In genomic region chr9:124008307-124008854, GRCh38 we compare ENCODE assay signal across 7 cellular contexts. TPM values are rescaled to one million over a fixed set of nuclear protein-coding genes. Genes with fewer than 3 reads are reported as not detected.
DNase-seq lines count a peak whose midpoint lies in the region; ATAC-seq, FAIRE-seq and TF ChIP-seq lines count a peak whose summit lies in the region.

No MANE protein-coding gene starts in this region.

- no peak for TF ChIP-seq CTCF in nephron progenitor cell (IDR thresholded peaks at IDR 0.05)

- no peak overlapping the region for H3K9ac ChIP-seq in HUES48 (ENCODE audit: low read depth, low read length)

- no peak for FAIRE-seq in frontal cortex (lab: Jason Lieb, UNC)

- no peak overlapping the region for H3K27ac Mint-ChIP-seq in activated T-helper 17 cell treated with anti-CD3 and anti-CD28 coated beads, Interleukin-2, amount 50 U/mL, for 72 hours
- no peak overlapping the region for H3K27ac Mint-ChIP-seq in nephron progenitor cell

- peak overlapping the region; percentile 61 for H3K4me3 ChIP-seq in HUES48 (ENCODE audit: low read depth, low read length)

- no peaks in the 10 kb centered on the region for H3K36me3 ChIP-seq in HUES48 (ENCODE audit: control insufficient read depth, insufficient read depth, low read length)

- H3K27me3 ChIP-seq in HUES48 (ENCODE audit: control insufficient read depth, insufficient read depth, low read length), result peaks cover 98% of the 10 kb centered on the region

- H3K36me3 Mint-ChIP-seq in activated T-helper 17 cell treated with anti-CD3 and anti-CD28 coated beads, Interleukin-2, amount 50 U/mL, for 72 hours (ENCODE audit: low read depth), result peaks cover 20% of the 10 kb centered on the region
- H3K36me3 Mint-ChIP-seq in nephron progenitor cell (ENCODE audit: low read depth), result no peaks in the 10 kb centered on the region

- no peaks in the 10 kb centered on the region for H3K9me3 Mint-ChIP-seq in activated T-helper 17 cell treated with anti-CD3 and anti-CD28 coated beads, Interleukin-2, amount 50 U/mL, for 72 hours
- no peaks in the 10 kb centered on the region for H3K9me3 Mint-ChIP-seq in nephron progenitor cell

- H3K4me1 Mint-ChIP-seq in activated T-helper 17 cell treated with anti-CD3 and anti-CD28 coated beads, Interleukin-2, amount 50 U/mL, for 72 hours, result no peaks in the 10 kb centered on the region
- peaks cover 49% of the 10 kb centered on the region for H3K4me1 Mint-ChIP-seq in nephron progenitor cell

- ATAC-seq in activated T-helper 17 cell treated with anti-CD3 and anti-CD28 coated beads, Interleukin-2, amount 50 U/mL, for 72 hours (replicated peaks), result peak; percentile 46

- H3K27me3 Mint-ChIP-seq in activated T-helper 17 cell treated with anti-CD3 and anti-CD28 coated beads, Interleukin-2, amount 50 U/mL, for 72 hours, result peaks cover 70% of the 10 kb centered on the region
- peaks cover 96% of the 10 kb centered on the region for H3K27me3 Mint-ChIP-seq in nephron progenitor cell (ENCODE audit: low read depth, poor library complexity)

- DNase-seq in DMS53 treated with DMSO at 0.1 percent for 48 hours (lab: John Stamatoyannopoulos, UW; ENCODE audit: unreplicated experiment), result peak; percentile 26
- DNase-seq in nephron progenitor cell, result peak; percentile 54
- DNase-seq in SKM-1 treated with dmso at 0.1 percent for 144 hours (lab: John Stamatoyannopoulos, UW; ENCODE audit: unreplicated experiment), result no peak
- no peak for DNase-seq in frontal cortex (ENCODE audit: low spot score in 2 of 2)
- DNase-seq in effector CD8-positive, alpha-beta T cell (lab: John Stamatoyannopoulos, UW), result no peak

- no peaks in the 10 kb centered on the region for H3K9me3 ChIP-seq in HUES48 (ENCODE audit: control insufficient read depth, insufficient read depth, low read length)

- peaks cover 41% of the 10 kb centered on the region for H3K4me1 ChIP-seq in HUES48 (ENCODE audit: control insufficient read depth, insufficient read depth, low read length)

- H3K27ac ChIP-seq in HUES48 (ENCODE audit: low read depth, low read length), result no peak overlapping the region

- peak overlapping the region; percentile 9 for H3K4me3 Mint-ChIP-seq in activated T-helper 17 cell treated with anti-CD3 and anti-CD28 coated beads, Interleukin-2, amount 50 U/mL, for 72 hours
- peak overlapping the region; percentile 62 for H3K4me3 Mint-ChIP-seq in nephron progenitor cell

RNA-seq across cellular contexts. Expression of gene LHX2, which starts 3.2 kb away (rescaled TPM):
- total RNA-seq in activated T-helper 17 cell treated with anti-CD3 and anti-CD28 coated beads, Interleukin-2, amount 50 U/mL, for 72 hours, result not detected
- 73.0 TPM for total RNA-seq in frontal cortex

Comparison
In these comparisons a context has a peak if more than half of its experiments do, and no peak if none do; other contexts are left out.
1. DNase-seq: peak in DMS53 treated with DMSO at 0.1 percent for 48 hours (single experiment) and nephron progenitor cell (single experiment); none in SKM-1 treated with dmso at 0.1 percent for 144 hours (single experiment), frontal cortex (0 of 2) and effector CD8-positive, alpha-beta T cell (single experiment).
2. RNA of gene LHX2, which starts 3.2 kb away (total RNA-seq): 73.0 TPM in frontal cortex (single experiment); not detected in activated T-helper 17 cell treated with anti-CD3 and anti-CD28 coated beads, Interleukin-2, amount 50 U/mL, for 72 hours; every median in the first group is over 10 times any median in the second.